In the genomic region with DNA sequence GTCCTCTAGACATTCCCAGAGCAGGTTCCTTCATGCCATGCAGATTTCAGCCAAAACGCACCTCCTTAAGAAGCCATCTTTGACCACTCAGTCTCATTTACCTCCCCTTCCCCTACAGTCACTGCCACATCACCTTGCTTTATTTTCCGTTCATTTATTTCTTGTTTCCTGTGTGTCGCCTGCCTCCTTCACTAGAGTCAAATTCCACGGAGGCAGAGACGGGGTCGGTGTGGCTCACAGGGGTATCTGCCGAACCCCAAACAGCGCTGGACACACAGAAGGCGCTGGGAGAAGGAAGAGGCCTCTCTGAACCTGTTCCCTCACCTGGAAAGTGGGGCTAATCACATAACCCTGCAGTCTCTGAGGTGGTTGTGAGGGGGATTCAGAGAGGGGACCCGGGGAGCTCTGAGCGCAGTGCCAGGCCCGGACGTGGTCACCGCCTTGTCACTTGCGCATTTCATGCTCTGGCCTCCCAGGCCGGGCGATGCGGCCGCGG, we compare ENCODE assay signal across 10 cellular contexts. TPM values are rescaled to one million over a fixed set of nuclear protein-coding genes. Genes with fewer than 3 reads are reported as not detected.
DNase-seq lines count a peak whose midpoint lies in the region; ATAC-seq and TF ChIP-seq lines count a peak whose summit lies in the region.
"Had no signal": no experiment of that assay in that cellular context is flagged by ENCODE, and none has a peak within 500 bp of the region (broad histone marks: within the 10 kb centered on the region; RNA-seq: fewer than 3 reads in every experiment).

No MANE protein-coding gene starts in this region.

- POLR2A ChIA-PET in activated CD4-positive, alpha-beta T cell treated with anti-CD3 and anti-CD28 coated beads, Interleukin-2, amount 10 ng/mL, durations not matched to agents 7 days and 5 days (lab: Charles Lee): no interaction called here

- H3K36me3 Mint-ChIP-seq in activated CD4-positive, alpha-beta T cell treated with anti-CD3 and anti-CD28 coated beads, Interleukin-2, amount 10 ng/mL, durations not matched to agents 7 days and 5 days (ENCODE audit: low read depth): no peaks in the 10 kb centered on the region
- H3K36me3 Mint-ChIP-seq in activated T-helper 17 cell treated with anti-CD3 and anti-CD28 coated beads, Interleukin-2, amount 50 U/mL, for 72 hours (ENCODE audit: low read depth): no peaks in the 10 kb centered on the region
- no peaks in the 10 kb centered on the region for H3K36me3 Mint-ChIP-seq in memory B cell

- peak; percentile 4 for ATAC-seq in activated T-helper 17 cell treated with anti-CD3 and anti-CD28 coated beads, Interleukin-2, amount 50 U/mL, for 72 hours (replicated peaks)
- ATAC-seq in memory B cell (ENCODE audit: low read depth) (no peak), thoracic aorta (ENCODE audit: insufficient number of reproducible peaks, low FRiP score, low read depth) (no peak), GM21723 (IDR thresholded peaks at IDR 0.05; ENCODE audit: unreplicated experiment) (no peak)

- no peaks in the 10 kb centered on the region for H3K27me3 ChIP-seq in thoracic aorta (replicated peaks; ENCODE audit: insufficient read depth)
- H3K27me3 ChIP-seq: BE2C had no signal

- TF ChIP-seq CTCF in thoracic aorta (IDR thresholded peaks at IDR 0.05): no peak

- H3K4me3 ChIP-seq in thoracic aorta: peak overlapping the region; percentile 93
- H3K4me3 ChIP-seq: mucosa of descending colon had no signal

- H3K4me1 Mint-ChIP-seq in activated CD4-positive, alpha-beta T cell treated with anti-CD3 and anti-CD28 coated beads, Interleukin-2, amount 10 ng/mL, durations not matched to agents 7 days and 5 days: peaks cover 12% of the 10 kb centered on the region
- peaks cover 7% of the 10 kb centered on the region for H3K4me1 Mint-ChIP-seq in activated T-helper 17 cell treated with anti-CD3 and anti-CD28 coated beads, Interleukin-2, amount 50 U/mL, for 72 hours
- peaks cover 7% of the 10 kb centered on the region for H3K4me1 Mint-ChIP-seq in memory B cell

- H3K36me3 ChIP-seq in thoracic aorta: no peaks in the 10 kb centered on the region
- H3K36me3 ChIP-seq: BE2C had no signal

- peak overlapping the region; percentile 55 for H3K4me3 Mint-ChIP-seq in activated CD4-positive, alpha-beta T cell treated with anti-CD3 and anti-CD28 coated beads, Interleukin-2, amount 10 ng/mL, durations not matched to agents 7 days and 5 days
- H3K4me3 Mint-ChIP-seq in activated T-helper 17 cell treated with anti-CD3 and anti-CD28 coated beads, Interleukin-2, amount 50 U/mL, for 72 hours: peak overlapping the region; percentile 70
- H3K4me3 Mint-ChIP-seq in memory B cell: peak overlapping the region; percentile 56

- no peaks in the 10 kb centered on the region for H3K9me3 Mint-ChIP-seq in activated CD4-positive, alpha-beta T cell treated with anti-CD3 and anti-CD28 coated beads, Interleukin-2, amount 10 ng/mL, durations not matched to agents 7 days and 5 days
- no peaks in the 10 kb centered on the region for H3K9me3 Mint-ChIP-seq in activated T-helper 17 cell treated with anti-CD3 and anti-CD28 coated beads, Interleukin-2, amount 50 U/mL, for 72 hours
- no peaks in the 10 kb centered on the region for H3K9me3 Mint-ChIP-seq in memory B cell

- peaks cover 7 to 10% of the 10 kb centered on the region in 2 donors for H3K4me1 ChIP-seq in thoracic aorta (ENCODE audit: control insufficient read depth in 1 of 2, low read depth in 2 of 2)
- H3K4me1 ChIP-seq: BE2C had no signal

- no peaks in the 10 kb centered on the region for H3K9me3 ChIP-seq in thoracic aorta
- H3K9me3 ChIP-seq: BE2C, mucosa of descending colon had no signal

- H3K27ac ChIP-seq in thoracic aorta: no peak overlapping the region

- no peak for DNase-seq in activated CD4-positive, alpha-beta T cell treated with anti-CD3 and anti-CD28 coated beads, Interleukin-2, amount 10 ng/mL, durations not matched to agents 7 days and 5 days
- no peak for DNase-seq in activated CD4-positive, alpha-beta T cell treated with anti-CD3 and anti-CD28 coated beads, Interleukin-2, amount 50 U/mL, for 48 hours
- DNase-seq in memory B cell (ENCODE audit: low spot score in 2 of 2) (no peak), thoracic aorta (ENCODE audit: low spot score) (no peak), AG20443 (ENCODE audit: low spot score) (no peak), NCI-H345 (lab: John Stamatoyannopoulos, UW) (no peak)

- H3K27me3 Mint-ChIP-seq in activated CD4-positive, alpha-beta T cell treated with anti-CD3 and anti-CD28 coated beads, Interleukin-2, amount 10 ng/mL, durations not matched to agents 7 days and 5 days: peaks cover 50% of the 10 kb centered on the region
- peaks cover 50% of the 10 kb centered on the region for H3K27me3 Mint-ChIP-seq in activated T-helper 17 cell treated with anti-CD3 and anti-CD28 coated beads, Interleukin-2, amount 50 U/mL, for 72 hours
- H3K27me3 Mint-ChIP-seq in memory B cell: peaks cover 27% of the 10 kb centered on the region

- CTCF ChIA-PET in activated CD4-positive, alpha-beta T cell treated with anti-CD3 and anti-CD28 coated beads, Interleukin-2, amount 10 ng/mL, durations not matched to agents 7 days and 5 days (lab: Charles Lee): interaction anchor here (0.6 kb wide), 1 partner anchor 28 kb away, joined by 3 read pairs; no protein-coding TSS in a partner anchor

- H3K27ac Mint-ChIP-seq in activated CD4-positive, alpha-beta T cell treated with anti-CD3 and anti-CD28 coated beads, Interleukin-2, amount 10 ng/mL, durations not matched to agents 7 days and 5 days: no peak overlapping the region
- no peak overlapping the region for H3K27ac Mint-ChIP-seq in activated T-helper 17 cell treated with anti-CD3 and anti-CD28 coated beads, Interleukin-2, amount 50 U/mL, for 72 hours
- H3K27ac Mint-ChIP-seq in memory B cell: no peak overlapping the region

RNA-seq across cellular contexts. Expression of a gene that starts 23.6 kb away (rescaled TPM):
- total RNA-seq in activated CD4-positive, alpha-beta T cell treated with anti-CD3 and anti-CD28 coated beads, Interleukin-2, amount 10 ng/mL, durations not matched to agents 7 days and 5 days: under 1 TPM in 1 of 2 experiments, not detected in 1; 0.10 TPM
- total RNA-seq in activated T-helper 17 cell treated with anti-CD3 and anti-CD28 coated beads, Interleukin-2, amount 50 U/mL, for 72 hours: under 1 TPM; 0.43 to 0.58 TPM
- total RNA-seq in thoracic aorta: not detected
- total RNA-seq: mucosa of descending colon had no signal
